In genomic region chr4:6956087-6956433, GRCh38 we compare ENCODE assay signal across 22 cellular contexts. TPM values are rescaled to one million over a fixed set of nuclear protein-coding genes. Genes with fewer than 3 reads are reported as not detected.
DNase-seq lines count a peak whose midpoint lies in the region; ATAC-seq, FAIRE-seq and TF ChIP-seq lines count a peak whose summit lies in the region.
"Had no signal": no experiment of that assay in that cellular context is flagged by ENCODE, and none has a peak within 500 bp of the region (broad histone marks: within the 10 kb centered on the region; RNA-seq: fewer than 3 reads in every experiment).

No MANE protein-coding gene starts in this region.

- peak overlapping the region; percentile 14 to 59 (median 44); a peak in 15 of 22 replicates for H3K4me2 ChIP-seq in BLaER1 treated with 17β-estradiol and CSF1 and Interleukin-3, amounts not matched to agents 10 nM and 100 nM
- H3K4me2 ChIP-seq in smooth muscle cell, result peak overlapping the region; percentile 63
- H3K4me2 ChIP-seq: KMS-11 had no signal

- H3K9me3 ChIP-seq in BLaER1 treated with 17β-estradiol and CSF1 and Interleukin-3, amounts not matched to agents 10 nM and 100 nM (replicated peaks in 1 of 11), result no peaks in the 10 kb centered on the region
- H3K9me3 ChIP-seq in RWPE2 (ENCODE audit: severe bottlenecking), result no peaks in the 10 kb centered on the region
- H3K9me3 ChIP-seq in kidney (ENCODE audit: control insufficient read depth in 1 of 2, low read length in 2 of 2), result no peaks in the 10 kb centered on the region
- no peaks in the 10 kb centered on the region for H3K9me3 ChIP-seq in smooth muscle cell (replicated peaks; ENCODE audit: low read depth)
- H3K9me3 ChIP-seq in T-helper 17 cell (ENCODE audit: control insufficient read depth, low read length, poor library complexity, severe bottlenecking), result no peaks in the 10 kb centered on the region
- H3K9me3 ChIP-seq: heart left ventricle, psoas muscle had no signal

- intact Hi-C loops in kidney (cut with DNase I), result no loop called here

- peaks cover 43% of the 10 kb centered on the region for H3K4me1 Mint-ChIP-seq in T-helper 17 cell

- H3K27me3 Mint-ChIP-seq in T-helper 17 cell, result no peaks in the 10 kb centered on the region
- H3K27me3 Mint-ChIP-seq: activated CD4-positive, alpha-beta T cell treated with anti-CD3 and anti-CD28 coated beads, Interleukin-2, amount 10 ng/mL, durations not matched to agents 7 days and 5 days; stimulated activated naive B cell treated with anti-CD40 and anti-IgM and Interleukin-4, amounts not matched to agents 10 μg/mL and 1 μg/mL and 100 μg/mL, for 72 hours had no signal

- H2AFZ ChIP-seq in smooth muscle cell (ENCODE audit: low read depth), result no peak overlapping the region

- peaks cover 32 to 74% (median 55%) of the 10 kb centered on the region in 11 experiments for H3K36me3 ChIP-seq in BLaER1 treated with 17β-estradiol and CSF1 and Interleukin-3, amounts not matched to agents 10 nM and 100 nM
- H3K36me3 ChIP-seq in RWPE2 (ENCODE audit: low read depth) (no peaks in the 10 kb centered on the region), kidney (ENCODE audit: control insufficient read depth in 1 of 2, insufficient read depth in 2 of 2, low read length in 2 of 2) (no peaks in the 10 kb centered on the region), smooth muscle cell (ENCODE audit: low read depth) (no peaks in the 10 kb centered on the region)
- H3K36me3 ChIP-seq: heart left ventricle had no signal

- DNase-seq in RWPE2 (ENCODE audit: low spot score) (no peak), kidney (peak; percentile 43), smooth muscle cell (lab: John Stamatoyannopoulos, UW; ENCODE audit: unreplicated experiment) (no peak), T-helper 1 cell (no peak), T-helper 17 cell (no peak)
- DNase-seq: activated CD4-positive, alpha-beta T cell treated with anti-CD3 and anti-CD28 coated beads, Interleukin-2, amount 10 ng/mL, durations not matched to agents 7 days and 5 days; activated naive CD4-positive, alpha-beta T cell treated with anti-CD3 and anti-CD28 coated beads, Interleukin-2, amount 50 U/mL, for 16 hours; amygdala; C1 segment of cervical spinal cord; effector memory CD4-positive, alpha-beta T cell; foreskin fibroblast; NCI-H446 treated with DMSO at 0.1 percent for 48 hours; OCI-M1; stimulated activated CD4-positive, alpha-beta T cell treated with anti-CD3 and anti-CD28 coated beads, Interleukin-15, amount 100 ng/mL, for 24 hours; stimulated activated naive B cell treated with anti-CD40 and anti-IgM and Interleukin-4, amounts not matched to agents 10 μg/mL and 1 μg/mL and 100 μg/mL, for 72 hours had no signal

- H3K4me1 ChIP-seq in BLaER1 treated with 17β-estradiol and CSF1 and Interleukin-3, amounts not matched to agents 10 nM and 100 nM, result peaks cover 93 to 97% (median 95%) of the 10 kb centered on the region in 10 experiments
- peaks cover 16% of the 10 kb centered on the region for H3K4me1 ChIP-seq in RWPE2 (ENCODE audit: insufficient read depth, poor library complexity, severe bottlenecking)
- peaks cover 19 to 20% of the 10 kb centered on the region in 2 donors for H3K4me1 ChIP-seq in kidney (ENCODE audit: control insufficient read depth in 1 of 2, insufficient read depth in 1 of 2, low read depth in 1 of 2, low read length in 2 of 2)
- H3K4me1 ChIP-seq in smooth muscle cell (ENCODE audit: low read depth), result peaks cover 18% of the 10 kb centered on the region

- peak overlapping the region in 3 of 11 experiments; percentile 3 to 38 (median 4); a peak in 4 of 22 replicates for H3K27ac ChIP-seq in BLaER1 treated with 17β-estradiol and CSF1 and Interleukin-3, amounts not matched to agents 10 nM and 100 nM
- H3K27ac ChIP-seq in RWPE2 (ENCODE audit: poor library complexity, severe bottlenecking) (peak overlapping the region; percentile 48), kidney (ENCODE audit: low read depth in 2 of 2, low read length in 2 of 2) (peak overlapping the region; percentile 54 to 71), smooth muscle cell (ENCODE audit: low read depth) (no peak overlapping the region)
- H3K27ac ChIP-seq: heart left ventricle, KMS-11, psoas muscle had no signal

- FAIRE-seq in kidney (lab: Jason Lieb, UNC), result no peak
- FAIRE-seq: colon, D721Med had no signal

- H3K79me2 ChIP-seq in smooth muscle cell (ENCODE audit: low read depth), result peaks cover 4% of the 10 kb centered on the region

- WGBS in smooth muscle cell (ENCODE audit: low lambda C conversion rate), result 96% methylated on average over 6 of the region's 6 CpGs

- H3K36me3 Mint-ChIP-seq in T-helper 17 cell (ENCODE audit: low read depth), result no peaks in the 10 kb centered on the region

- TF ChIP-seq CTCF in RWPE2 (IDR thresholded peaks at IDR 0.05; ENCODE audit: poor library complexity, severe bottlenecking) (no peak), kidney (IDR thresholded peaks at IDR 0.05; ENCODE audit: borderline replicate concordance, extremely low read depth, insufficient read depth) (no peak), smooth muscle cell (IDR thresholded peaks at IDR 0.05; ENCODE audit: borderline replicate concordance, insufficient read depth, poor library complexity, severe bottlenecking) (no peak)

- peaks cover 95 to 99% (median 98%) of the 10 kb centered on the region in 11 experiments for H4K20me1 ChIP-seq in BLaER1 treated with 17β-estradiol and CSF1 and Interleukin-3, amounts not matched to agents 10 nM and 100 nM
- H4K20me1 ChIP-seq in smooth muscle cell (ENCODE audit: low read depth), result peaks cover 10% of the 10 kb centered on the region

- no peaks in the 10 kb centered on the region for H3K27me3 ChIP-seq in BLaER1 treated with 17β-estradiol and CSF1 and Interleukin-3, amounts not matched to agents 10 nM and 100 nM
- H3K27me3 ChIP-seq in RWPE2 (ENCODE audit: insufficient read depth, poor library complexity, severe bottlenecking) (no peaks in the 10 kb centered on the region), smooth muscle cell (ENCODE audit: low read depth) (no peaks in the 10 kb centered on the region)
- H3K27me3 ChIP-seq: heart left ventricle had no signal

- H3K9ac ChIP-seq in BLaER1 treated with 17β-estradiol and CSF1 and Interleukin-3, amounts not matched to agents 10 nM and 100 nM, result no peak overlapping the region
- H3K9ac ChIP-seq in kidney (ENCODE audit: low read length in 2 of 2) (no peak overlapping the region), smooth muscle cell (ENCODE audit: low read depth) (no peak overlapping the region)
- H3K9ac ChIP-seq: KMS-11 had no signal

- H3K4me3 ChIP-seq in BLaER1 treated with 17β-estradiol and CSF1 and Interleukin-3, amounts not matched to agents 10 nM and 100 nM, result no peak overlapping the region
- H3K4me3 ChIP-seq in RWPE2 (ENCODE audit: severe bottlenecking) (no peak overlapping the region), kidney (ENCODE audit: low read length in 2 of 2) (no peak overlapping the region), smooth muscle cell (no peak overlapping the region)
- H3K4me3 ChIP-seq: heart left ventricle, psoas muscle had no signal

- no peak for ATAC-seq in RWPE2 (ENCODE audit: low read depth)
- no peak for ATAC-seq in HG03354 (IDR thresholded peaks at IDR 0.05; ENCODE audit: poor library complexity, severe bottlenecking, unreplicated experiment)
- ATAC-seq in T-helper 17 cell, result no peak
- ATAC-seq: heart left ventricle; psoas muscle; stimulated activated naive B cell treated with anti-CD40 and anti-IgM and Interleukin-4, amounts not matched to agents 10 μg/mL and 1 μg/mL and 100 μg/mL, for 72 hours had no signal

- H3K4me3 Mint-ChIP-seq in T-helper 17 cell, result no peak overlapping the region
- H3K4me3 Mint-ChIP-seq: activated CD4-positive, alpha-beta T cell treated with anti-CD3 and anti-CD28 coated beads, Interleukin-2, amount 10 ng/mL, durations not matched to agents 7 days and 5 days; stimulated activated naive B cell treated with anti-CD40 and anti-IgM and Interleukin-4, amounts not matched to agents 10 μg/mL and 1 μg/mL and 100 μg/mL, for 72 hours had no signal

- no peaks in the 10 kb centered on the region for H3F3A ChIP-seq in smooth muscle cell (ENCODE audit: low read depth)

- H3K27ac Mint-ChIP-seq in T-helper 17 cell, result no peak overlapping the region
- H3K27ac Mint-ChIP-seq: activated CD4-positive, alpha-beta T cell treated with anti-CD3 and anti-CD28 coated beads, Interleukin-2, amount 10 ng/mL, durations not matched to agents 7 days and 5 days; stimulated activated naive B cell treated with anti-CD40 and anti-IgM and Interleukin-4, amounts not matched to agents 10 μg/mL and 1 μg/mL and 100 μg/mL, for 72 hours had no signal

RNA-seq across cellular contexts. Expression of gene TBC1D14, which starts 46.4 kb away (rescaled TPM):
- total RNA-seq in kidney, result 77.7 TPM
- 44.9 TPM for polyA plus RNA-seq in kidney (ENCODE audit: insufficient read depth, low read depth, low replicate concordance)
- 24.4 and 31.6 TPM in 2 replicates for total RNA-seq in smooth muscle cell
- 13.0 and 20.9 TPM in 2 replicates for polyA plus RNA-seq in smooth muscle cell
- total RNA-seq in T-helper 17 cell, result 10 to 100 TPM; 49.1 to 55.2 TPM
